ENCODE assay signal across 1 cellular context in genomic region chr5:72955768-72956323, GRCh38.
TF ChIP-seq lines count a peak whose summit lies in the region.

Gene FCHO2, plus strand, starts transcription at chr5:72956041. Its CDS starts 56 bp downstream, at chr5:72956097.

TF ChIP-seq in K562, 482 proteins besides CTCF, POLR2A, EP300 and RAD21 (continued from another document and continues in another):
- TF ChIP-seq ZNF609 (CRISPR knock-in tag; IDR thresholded peaks at IDR 0.05; ENCODE audit: borderline replicate concordance) (no peak; the same call in 1 of the 2 replicates), RBM22 (IDR thresholded peaks at IDR 0.05; ENCODE audit: low read depth, low read length, poor library complexity, severe bottlenecking) (peak; percentile 34), RFX7 (CRISPR knock-in tag; IDR thresholded peaks at IDR 0.05) (no peak), MCM7 (IDR thresholded peaks at IDR 0.05) (no peak), ZNF740 (CRISPR knock-in tag; IDR thresholded peaks at IDR 0.05) (peak; percentile 51; the same call in 1 of the 2 replicates), ZNF740 (tag; IDR thresholded peaks at IDR 0.05) (no peak), RNF2 (IDR thresholded peaks at IDR 0.05) (no peak; the same call in 1 of the 2 replicates), NCOA1 (IDR thresholded peaks at IDR 0.05; ENCODE audit: low read depth) (no peak), CBX3 (IDR thresholded peaks at IDR 0.05; ENCODE audit: borderline replicate concordance in 1 of 2, low read length in 2 of 2) (no peak), C11orf30 (IDR thresholded peaks at IDR 0.05; ENCODE audit: low read depth) (no peak), ZC3H8 (IDR thresholded peaks at IDR 0.05) (no peak), MNT (conservative IDR thresholded peaks at IDR 0.05) (peak; percentile 77 to 89), MCM3 (IDR thresholded peaks at IDR 0.05) (no peak), ARNT (IDR thresholded peaks at IDR 0.05) (no peak), ZNF586 (CRISPR knock-in tag; conservative IDR thresholded peaks at IDR 0.05) (no peak), SMARCC2 (IDR thresholded peaks at IDR 0.05; ENCODE audit: low read depth) (no peak), FOS (IDR thresholded peaks at IDR 0.05; ENCODE audit: extremely low read depth, insufficient read length) (no peak), TEAD2 (tag; IDR thresholded peaks at IDR 0.05) (no peak), ZNF140 (CRISPR knock-in tag; IDR thresholded peaks at IDR 0.05) (no peak), TGIF2 (CRISPR knock-in tag; IDR thresholded peaks at IDR 0.05) (no peak), CEBPZ (IDR thresholded peaks at IDR 0.05; ENCODE audit: borderline replicate concordance, low read depth, low read length) (no peak), BRD9 (IDR thresholded peaks at IDR 0.05; ENCODE audit: low read depth, partially characterized antibody) (no peak), GATA2 (CRISPR knock-in tag; IDR thresholded peaks at IDR 0.05) (no peak), NELFE (IDR thresholded peaks at IDR 0.05; ENCODE audit: insufficient read depth, insufficient read length) (no peak), ZNF584 (CRISPR knock-in tag; IDR thresholded peaks at IDR 0.05; ENCODE audit: low read depth) (no peak), ZNF324 (CRISPR knock-in tag; IDR thresholded peaks at IDR 0.05) (no peak), LEF1 (IDR thresholded peaks at IDR 0.05) (no peak), ZNF655 (CRISPR knock-in tag; IDR thresholded peaks at IDR 0.05) (no peak), RBM34 (IDR thresholded peaks at IDR 0.05; ENCODE audit: borderline replicate concordance, insufficient read depth, low read length) (no peak), BHLHE40 (IDR thresholded peaks at IDR 0.05; ENCODE audit: low read length) (no peak), ZFP91 (CRISPR knock-in tag; IDR thresholded peaks at IDR 0.05) (no peak), PHF8 (IDR thresholded peaks at IDR 0.05; ENCODE audit: borderline replicate concordance, low read length) (peak; percentile 75; the same call in 1 of the 2 replicates), EWSR1 (IDR thresholded peaks at IDR 0.05; ENCODE audit: borderline replicate concordance, low read depth, partially characterized antibody) (no peak), ESRRB (CRISPR knock-in tag; IDR thresholded peaks at IDR 0.05; ENCODE audit: borderline replicate concordance) (no peak), HINFP (tag; conservative IDR thresholded peaks at IDR 0.05; ENCODE audit: low read depth) (no peak), POLR3G (IDR thresholded peaks at IDR 0.05; ENCODE audit: extremely low read depth, insufficient read length, insufficient replicate concordance) (no peak), SRSF1 (IDR thresholded peaks at IDR 0.05; ENCODE audit: low read depth, low read length) (no peak), ZBTB7A (IDR thresholded peaks at IDR 0.05; ENCODE audit: borderline replicate concordance, control insufficient read depth, low read depth, low read length) (no peak), TEAD1 (CRISPR knock-in tag; IDR thresholded peaks at IDR 0.05) (no peak), ZNF695 (CRISPR knock-in tag; IDR thresholded peaks at IDR 0.05) (no peak)
- TF ChIP-seq, protein P1, sequence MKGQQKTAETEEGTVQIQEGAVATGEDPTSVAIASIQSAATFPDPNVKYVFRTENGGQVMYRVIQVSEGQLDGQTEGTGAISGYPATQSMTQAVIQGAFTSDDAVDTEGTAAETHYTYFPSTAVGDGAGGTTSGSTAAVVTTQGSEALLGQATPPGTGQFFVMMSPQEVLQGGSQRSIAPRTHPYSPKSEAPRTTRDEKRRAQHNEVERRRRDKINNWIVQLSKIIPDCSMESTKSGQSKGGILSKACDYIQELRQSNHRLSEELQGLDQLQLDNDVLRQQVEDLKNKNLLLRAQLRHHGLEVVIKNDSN (CRISPR knock-in tag; IDR thresholded peaks at IDR 0.05), result no peak
- TF ChIP-seq, protein P2, sequence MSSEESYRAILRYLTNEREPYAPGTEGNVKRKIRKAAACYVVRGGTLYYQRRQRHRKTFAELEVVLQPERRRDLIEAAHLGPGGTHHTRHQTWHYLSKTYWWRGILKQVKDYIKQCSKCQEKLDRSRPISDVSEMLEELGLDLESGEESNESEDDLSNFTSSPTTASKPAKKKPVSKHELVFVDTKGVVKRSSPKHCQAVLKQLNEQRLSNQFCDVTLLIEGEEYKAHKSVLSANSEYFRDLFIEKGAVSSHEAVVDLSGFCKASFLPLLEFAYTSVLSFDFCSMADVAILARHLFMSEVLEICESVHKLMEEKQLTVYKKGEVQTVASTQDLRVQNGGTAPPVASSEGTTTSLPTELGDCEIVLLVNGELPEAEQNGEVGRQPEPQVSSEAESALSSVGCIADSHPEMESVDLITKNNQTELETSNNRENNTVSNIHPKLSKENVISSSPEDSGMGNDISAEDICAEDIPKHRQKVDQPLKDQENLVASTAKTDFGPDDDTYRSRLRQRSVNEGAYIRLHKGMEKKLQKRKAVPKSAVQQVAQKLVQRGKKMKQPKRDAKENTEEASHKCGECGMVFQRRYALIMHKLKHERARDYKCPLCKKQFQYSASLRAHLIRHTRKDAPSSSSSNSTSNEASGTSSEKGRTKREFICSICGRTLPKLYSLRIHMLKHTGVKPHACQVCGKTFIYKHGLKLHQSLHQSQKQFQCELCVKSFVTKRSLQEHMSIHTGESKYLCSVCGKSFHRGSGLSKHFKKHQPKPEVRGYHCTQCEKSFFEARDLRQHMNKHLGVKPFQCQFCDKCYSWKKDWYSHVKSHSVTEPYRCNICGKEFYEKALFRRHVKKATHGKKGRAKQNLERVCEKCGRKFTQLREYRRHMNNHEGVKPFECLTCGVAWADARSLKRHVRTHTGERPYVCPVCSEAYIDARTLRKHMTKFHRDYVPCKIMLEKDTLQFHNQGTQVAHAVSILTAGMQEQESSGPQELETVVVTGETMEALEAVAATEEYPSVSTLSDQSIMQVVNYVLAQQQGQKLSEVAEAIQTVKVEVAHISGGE (CRISPR knock-in tag; IDR thresholded peaks at IDR 0.05), result peak in 1 of 3 experiments; percentile 37; a peak in 1 of 6 replicates
- TF ChIP-seq, protein P3, sequence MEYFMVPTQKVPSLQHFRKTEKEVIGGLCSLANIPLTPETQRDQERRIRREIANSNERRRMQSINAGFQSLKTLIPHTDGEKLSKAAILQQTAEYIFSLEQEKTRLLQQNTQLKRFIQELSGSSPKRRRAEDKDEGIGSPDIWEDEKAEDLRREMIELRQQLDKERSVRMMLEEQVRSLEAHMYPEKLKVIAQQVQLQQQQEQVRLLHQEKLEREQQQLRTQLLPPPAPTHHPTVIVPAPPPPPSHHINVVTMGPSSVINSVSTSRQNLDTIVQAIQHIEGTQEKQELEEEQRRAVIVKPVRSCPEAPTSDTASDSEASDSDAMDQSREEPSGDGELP (CRISPR knock-in tag; IDR thresholded peaks at IDR 0.05; ENCODE audit: borderline replicate concordance), result peak; percentile 84
